Comparison of ENCODE assay signal across 19 cellular contexts in genomic region chr10:6795571-6795970, GRCh38.
DNase-seq lines count a peak whose midpoint lies in the region; ATAC-seq and TF ChIP-seq lines count a peak whose summit lies in the region.
"Had no signal": no experiment of that assay in that cellular context is flagged by ENCODE, and none has a peak within 500 bp of the region (broad histone marks: within the 10 kb centered on the region; RNA-seq: fewer than 3 reads in every experiment).

No MANE protein-coding gene starts in this region.

- H3K23ac ChIP-seq in mesendoderm (ENCODE audit: low read length), result no peak overlapping the region

- H3K27ac ChIP-seq in HUES6 (ENCODE audit: low read depth, low read length), result peak overlapping the region; percentile 73
- no peak overlapping the region for H3K27ac ChIP-seq in esophagus muscularis mucosa (replicated peaks in 1 of 4)
- no peak overlapping the region for H3K27ac ChIP-seq in mesendoderm (ENCODE audit: low read depth, low read length)
- H3K27ac ChIP-seq: C4-2B had no signal

- H3K4me3 ChIP-seq in HUES6 (ENCODE audit: low read depth, low read length), result peak overlapping the region; percentile 37; the same call in 1 of the 2 replicates
- no peak overlapping the region for H3K4me3 ChIP-seq in esophagus muscularis mucosa
- no peak overlapping the region for H3K4me3 ChIP-seq in mesendoderm (ENCODE audit: low read length)
- H3K4me3 ChIP-seq: K562 had no signal

- H3K9ac ChIP-seq in HUES6 (ENCODE audit: low read length) (peak overlapping the region; percentile 76), mesendoderm (ENCODE audit: low read length) (no peak overlapping the region)

- DNase-seq in esophagus muscularis mucosa (ENCODE audit: extremely low spot score) (peak; percentile 39), mesendoderm (no peak), NCI-H2081 treated with DMSO at 0.1 percent for 48 hours (lab: John Stamatoyannopoulos, UW) (no peak), SIG-M5 (lab: John Stamatoyannopoulos, UW) (no peak)
- DNase-seq in activated CD8-positive, alpha-beta T cell treated with anti-CD3 and anti-CD28 coated beads, Interleukin-2, amount 10 ng/mL, durations not matched to agents 7 days and 5 days, result no peak
- DNase-seq in NK-92 treated with Interleukin-12 subunit alpha and Interleukin-12 subunit beta, amount 100 ng/mL, for 24 hours (lab: John Stamatoyannopoulos, UW), result no peak
- DNase-seq: ACHN, DMS79, NCI-H1105 treated with DMSO at 0.1 percent for 48 hours, NCI-H1694, NCI-H2107, NCI-H510A treated with DMSO at 0.1 percent for 48 hours, NCI-H774, RPMI8226, SHP77 treated with DMSO at 0.1 percent for 48 hours had no signal

- no peak overlapping the region for H3K4me3 Mint-ChIP-seq in activated CD8-positive, alpha-beta T cell treated with anti-CD3 and anti-CD28 coated beads, Interleukin-2, amount 10 ng/mL, durations not matched to agents 7 days and 5 days

- no peak for TF ChIP-seq EP300 in esophagus muscularis mucosa (IDR thresholded peaks at IDR 0.05)

- H3K27ac Mint-ChIP-seq in activated CD8-positive, alpha-beta T cell treated with anti-CD3 and anti-CD28 coated beads, Interleukin-2, amount 10 ng/mL, durations not matched to agents 7 days and 5 days, result no peak overlapping the region

- H2BK120ac ChIP-seq in mesendoderm (ENCODE audit: low read depth, low read length), result peak overlapping the region; percentile 82

- H3K79me2 ChIP-seq in mesendoderm (ENCODE audit: control insufficient read depth, insufficient read depth, low read length), result no peaks in the 10 kb centered on the region

- no peak overlapping the region for H2BK5ac ChIP-seq in mesendoderm (ENCODE audit: low read length)

- H3K9me3 ChIP-seq in HUES6 (ENCODE audit: control insufficient read depth, insufficient read depth, low read depth, low read length) (no peaks in the 10 kb centered on the region), esophagus muscularis mucosa (no peaks in the 10 kb centered on the region)

- peak overlapping the region; percentile 86 for H3K18ac ChIP-seq in mesendoderm (ENCODE audit: low read length)

- H3K4me2 ChIP-seq in mesendoderm (ENCODE audit: low read length), result no peak overlapping the region

- no peak overlapping the region for H4K8ac ChIP-seq in mesendoderm (ENCODE audit: low read depth, low read length)

- H3K27me3 Mint-ChIP-seq in activated CD8-positive, alpha-beta T cell treated with anti-CD3 and anti-CD28 coated beads, Interleukin-2, amount 10 ng/mL, durations not matched to agents 7 days and 5 days (ENCODE audit: low read depth), result peaks cover 16% of the 10 kb centered on the region

- POLR2A ChIA-PET in activated CD8-positive, alpha-beta T cell treated with anti-CD3 and anti-CD28 coated beads, Interleukin-2, amount 10 ng/mL, durations not matched to agents 7 days and 5 days (lab: Charles Lee), result no interaction called here

- CTCF ChIA-PET in activated CD8-positive, alpha-beta T cell treated with anti-CD3 and anti-CD28 coated beads, Interleukin-2, amount 10 ng/mL, durations not matched to agents 7 days and 5 days (lab: Charles Lee), result no interaction called here

- H3K36me3 Mint-ChIP-seq in activated CD8-positive, alpha-beta T cell treated with anti-CD3 and anti-CD28 coated beads, Interleukin-2, amount 10 ng/mL, durations not matched to agents 7 days and 5 days (ENCODE audit: low read depth), result no peaks in the 10 kb centered on the region

- no peaks in the 10 kb centered on the region for H3K9me3 Mint-ChIP-seq in activated CD8-positive, alpha-beta T cell treated with anti-CD3 and anti-CD28 coated beads, Interleukin-2, amount 10 ng/mL, durations not matched to agents 7 days and 5 days (ENCODE audit: insufficient read depth)

- H2AK5ac ChIP-seq in mesendoderm (ENCODE audit: low read length), result no peak overlapping the region

- no peak overlapping the region for H3K4ac ChIP-seq in mesendoderm (ENCODE audit: low read depth, low read length)

- 88% methylated on average over 6 of the region's 6 CpGs for WGBS in esophagus muscularis mucosa
- WGBS in mesendoderm (ENCODE audit: extremely low coverage, insufficient coverage, low lambda C conversion rate), result no CpG with 5 or more reads among the region's 6 CpGs

- peak overlapping the region; percentile 86 for H2BK15ac ChIP-seq in mesendoderm (replicated peaks; ENCODE audit: low read depth)

- no peak for TF ChIP-seq CTCF in esophagus muscularis mucosa (IDR thresholded peaks at IDR 0.05)

- no peaks in the 10 kb centered on the region for H3K4me1 Mint-ChIP-seq in activated CD8-positive, alpha-beta T cell treated with anti-CD3 and anti-CD28 coated beads, Interleukin-2, amount 10 ng/mL, durations not matched to agents 7 days and 5 days (ENCODE audit: low read depth)

- no peaks in the 10 kb centered on the region for H3K79me1 ChIP-seq in mesendoderm (ENCODE audit: low read length)

- intact Hi-C loops in esophagus muscularis mucosa (cut with DNase I), result no loop called here

- H3K56ac ChIP-seq in mesendoderm (ENCODE audit: low read length), result peak overlapping the region; percentile 3

- no peak overlapping the region for H4K5ac ChIP-seq in mesendoderm (ENCODE audit: low read length)

- H3K36me3 ChIP-seq in HUES6 (ENCODE audit: control insufficient read depth, insufficient read depth, low read length), result peaks cover 25% of the 10 kb centered on the region
- no peaks in the 10 kb centered on the region for H3K36me3 ChIP-seq in esophagus muscularis mucosa
- H3K36me3 ChIP-seq in mesendoderm (ENCODE audit: control insufficient read depth, insufficient read depth, low read length), result no peaks in the 10 kb centered on the region

- H3K4me1 ChIP-seq in HUES6 (ENCODE audit: control insufficient read depth, insufficient read depth, low read length) (peaks cover 36% of the 10 kb centered on the region), esophagus muscularis mucosa (no peaks in the 10 kb centered on the region), mesendoderm (ENCODE audit: control insufficient read depth, low read depth, low read length) (peaks cover 2% of the 10 kb centered on the region)

- no peak for TF ChIP-seq POLR2A in esophagus muscularis mucosa (IDR thresholded peaks at IDR 0.05; ENCODE audit: low read depth)

- H3K27me3 ChIP-seq in HUES6 (ENCODE audit: control insufficient read depth, insufficient read depth, low read length) (no peaks in the 10 kb centered on the region), esophagus muscularis mucosa (no peaks in the 10 kb centered on the region), mesendoderm (ENCODE audit: insufficient read depth, low read length, poor library complexity) (no peaks in the 10 kb centered on the region)

- ATAC-seq in activated CD8-positive, alpha-beta T cell treated with anti-CD3 and anti-CD28 coated beads, Interleukin-2, amount 10 ng/mL, durations not matched to agents 7 days and 5 days, result no peak
- ATAC-seq: HCT116 had no signal
